18 cellular contexts compared by ENCODE assay signal in the genomic region with DNA sequence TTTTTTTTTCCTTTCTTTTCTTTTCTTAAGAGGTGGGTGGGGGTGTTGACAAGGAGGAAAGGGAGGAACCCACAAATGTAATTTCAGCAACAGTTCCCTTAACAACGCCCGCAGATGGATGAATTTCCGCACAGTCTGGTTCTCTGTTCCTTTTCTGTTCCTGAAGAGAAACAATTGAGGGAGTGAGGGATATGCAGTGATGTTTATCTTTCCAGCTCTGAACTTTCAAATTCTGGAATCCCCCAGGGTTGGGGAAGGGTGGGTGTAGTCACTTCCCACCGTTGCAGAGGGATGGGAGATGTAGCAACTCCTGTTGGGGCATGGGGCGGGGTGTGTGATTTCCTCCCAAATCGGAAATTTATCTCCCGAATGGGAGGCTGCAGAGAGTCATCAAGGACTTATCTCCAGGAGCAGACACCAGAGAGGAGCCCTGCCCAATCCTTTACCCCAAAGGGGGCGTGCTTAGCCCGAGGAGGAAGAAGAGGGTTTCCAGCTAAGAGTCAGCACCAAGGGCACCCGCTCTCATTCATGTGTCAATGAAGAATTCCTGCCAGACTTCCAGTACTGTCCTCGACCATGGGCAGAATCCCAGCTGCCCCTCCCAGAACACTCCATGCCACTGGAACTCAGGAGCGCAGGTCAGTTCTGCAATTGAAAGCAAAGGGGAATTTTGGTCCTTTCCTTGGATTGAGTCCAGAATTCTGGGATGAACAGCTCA. TPM values are rescaled to one million over a fixed set of nuclear protein-coding genes. Genes with fewer than 3 reads are reported as not detected.
DNase-seq lines count a peak whose midpoint lies in the region; ATAC-seq, FAIRE-seq and TF ChIP-seq lines count a peak whose summit lies in the region.
"Had no signal": no experiment of that assay in that cellular context is flagged by ENCODE, and none has a peak within 500 bp of the region (broad histone marks: within the 10 kb centered on the region; RNA-seq: fewer than 3 reads in every experiment).

No MANE protein-coding gene starts in this region.

- intact Hi-C loops in right lobe of liver (cut with DNase I), result no loop called here

- H3K9me3 ChIP-seq in MG63 (no peaks in the 10 kb centered on the region), right lobe of liver (no peaks in the 10 kb centered on the region)

- peaks cover 0 to 12% (median 4%) of the 10 kb centered on the region in 4 donors for H3K4me1 ChIP-seq in right lobe of liver

- no peaks in the 10 kb centered on the region for H3K36me3 ChIP-seq in MG63
- H3K36me3 ChIP-seq in right lobe of liver, result no peaks in the 10 kb centered on the region

- DNase-seq in AG20443 (ENCODE audit: low spot score), result peak; percentile 27
- DNase-seq in MG63, result peak; percentile 55
- DNase-seq in dermis blood vessel endothelial cell, result peak; percentile 75
- no peak for DNase-seq in right lobe of liver
- no peak for DNase-seq in GM12891 (ENCODE audit: insufficient read length, low spot score)
- DNase-seq in hypothalamus (lab: John Stamatoyannopoulos, UW), result no peak
- DNase-seq: activated CD4-positive, alpha-beta T cell treated with anti-CD3 and anti-CD28 coated beads for 4 hours; activated effector memory CD4-positive, alpha-beta T cell treated with Interleukin-2 at 50 U/mL for 16 hours; C1 segment of cervical spinal cord; caudate nucleus; NCI-H446 had no signal

- no peak for FAIRE-seq in GM12891 (lab: Jason Lieb, UNC)
- FAIRE-seq: G401.6, islet of Langerhans had no signal

- H3K4me3 ChIP-seq in MG63, result no peak overlapping the region
- no peak overlapping the region for H3K4me3 ChIP-seq in right lobe of liver

- peak; percentile 30 to 52 (median 39) for ATAC-seq in right lobe of liver
- no peak for ATAC-seq in HG02678 (IDR thresholded peaks at IDR 0.05; ENCODE audit: unreplicated experiment)
- ATAC-seq in HG02642 (IDR thresholded peaks at IDR 0.05; ENCODE audit: poor library complexity, unreplicated experiment), result no peak

- TF ChIP-seq CTCF in right lobe of liver (IDR thresholded peaks at IDR 0.05), result no peak

- TF ChIP-seq POLR2A in right lobe of liver (IDR thresholded peaks at IDR 0.05) (no peak), GM12891 (IDR thresholded peaks at IDR 0.05; ENCODE audit: low read depth, low read length) (no peak)

- WGBS in right lobe of liver (ENCODE audit: insufficient coverage, low coverage, low lambda C conversion rate, missing lambda C conversion rate), result 41% methylated on average over 12 of the region's 12 CpGs

- no peak overlapping the region for H3K27ac ChIP-seq in right lobe of liver

- H3K27me3 ChIP-seq in MG63 (no peaks in the 10 kb centered on the region), right lobe of liver (no peaks in the 10 kb centered on the region)

TF ChIP-seq in GM12891, 5 proteins besides CTCF, POLR2A, EP300 and RAD21:
- TF ChIP-seq TAF1 (IDR thresholded peaks at IDR 0.05; ENCODE audit: low read depth, low read length), result no peak
- TF ChIP-seq POU2F2 (IDR thresholded peaks at IDR 0.05; ENCODE audit: low read depth, low read length), result no peak
- no peak for TF ChIP-seq POLR2AphosphoS5 (IDR thresholded peaks at IDR 0.05; ENCODE audit: low read depth, low read length)
- no peak for TF ChIP-seq PAX5 (IDR thresholded peaks at IDR 0.05; ENCODE audit: insufficient read depth, low read length, severe bottlenecking)
- no peak for TF ChIP-seq SPI1 (IDR thresholded peaks at IDR 0.05; ENCODE audit: low read depth, low read length)

RNA-seq across cellular contexts. Expression of a gene that starts 35.0 kb away (rescaled TPM):
- not detected in 2 replicates for total RNA-seq in MG63 (2014; rRNA removed; shearing (Covaris generic); ENCODE audit: low replicate concordance)
- total RNA-seq in dermis blood vessel endothelial cell, result 0.23 and 0.34 TPM in 2 replicates
- total RNA-seq in right lobe of liver, result under 1 TPM in 2 of 6 experiments, not detected in 4; 0.25 to 0.42 TPM
- polyA plus RNA-seq in GM12891 (2012; ENCODE audit: low read depth, missing spikeins), result not detected
- total RNA-seq: M059J, neural crest cell had no signal
- polyA plus RNA-seq: fibroblast of lung had no signal

Comparison
In these comparisons a context has a peak if more than half of its experiments do, and no peak if none do; other contexts are left out.
1. DNase-seq: peak in AG20443 (single experiment), MG63 (single experiment) and dermis blood vessel endothelial cell (single experiment); none in right lobe of liver (0 of 3), GM12891 (single experiment) and hypothalamus (0 of 51).
2. ATAC-seq: peak in right lobe of liver (4 of 4); none in HG02678 (single experiment) and HG02642 (single experiment).